9 cellular contexts compared by ENCODE assay signal in the genomic region with DNA sequence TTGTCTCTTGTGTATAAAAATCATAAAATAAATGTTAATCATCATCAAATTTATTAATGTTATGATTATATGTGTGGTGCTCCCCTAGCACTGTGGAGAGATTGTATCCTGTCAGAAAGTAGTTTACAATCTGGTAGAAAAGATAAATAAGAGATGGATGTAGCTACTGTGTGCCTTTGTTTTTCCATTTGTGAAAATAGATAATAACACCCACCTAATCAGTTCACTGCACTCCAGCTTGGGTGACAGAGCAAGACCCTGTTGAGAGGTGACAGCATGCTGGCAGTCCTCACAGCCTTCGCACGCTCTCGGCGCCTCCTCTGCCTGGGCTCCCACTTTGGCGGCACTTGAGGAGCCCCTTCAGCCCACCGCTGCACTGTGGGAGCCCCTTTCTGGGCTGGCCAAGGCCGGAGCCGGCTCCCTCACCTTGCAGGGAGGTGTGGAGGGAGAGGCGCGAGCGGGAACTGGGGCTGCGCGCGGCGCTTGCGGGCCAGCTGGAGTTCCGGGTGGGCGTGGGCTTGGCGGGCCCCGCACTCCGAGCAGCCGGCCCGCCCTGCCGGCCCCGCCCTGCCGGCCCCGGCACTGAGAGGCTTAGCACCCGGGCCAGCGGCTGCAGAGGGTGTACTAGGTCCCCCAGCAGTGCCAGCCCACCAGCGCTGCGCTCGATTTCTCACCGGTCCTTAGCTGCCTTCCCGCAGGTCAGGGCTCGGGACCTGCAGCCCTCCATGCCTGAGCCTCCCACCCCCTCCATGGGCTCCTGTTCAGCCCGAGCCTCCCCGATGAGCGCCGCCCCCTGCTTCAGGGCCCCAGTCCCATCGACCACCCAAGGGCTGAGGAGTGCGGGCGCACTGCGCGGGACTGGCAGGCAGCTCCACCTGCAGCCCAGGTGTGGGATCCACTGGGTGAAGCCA. TPM values are rescaled to one million over a fixed set of nuclear protein-coding genes. Genes with fewer than 3 reads are reported as not detected.
DNase-seq lines count a peak whose midpoint lies in the region; ATAC-seq, FAIRE-seq and TF ChIP-seq lines count a peak whose summit lies in the region.
"Not testable (repeated sequence)": the region's sequence is repeated elsewhere in the genome, so short reads cannot be mapped to it uniquely, and the experiment has no call there.
"Had no signal": no experiment of that assay in that cellular context is flagged by ENCODE, and none has a peak within 500 bp of the region (broad histone marks: within the 10 kb centered on the region; RNA-seq: fewer than 3 reads in every experiment).

No MANE protein-coding gene starts in this region.

- H3K9ac ChIP-seq in K562 (ENCODE audit: insufficient read depth in 1 of 2, low read depth in 2 of 2, low read length in 2 of 2): peak overlapping the region in 1 of 2 experiments; percentile 61; a peak in 1 of 4 replicates
- H3K9ac ChIP-seq in kidney (ENCODE audit: low read length in 2 of 2): not testable (repeated sequence)

- ATAC-seq in K562: peak; percentile 94
- ATAC-seq in Right ventricle myocardium inferior: not testable (repeated sequence)
- ATAC-seq in stimulated activated naive CD8-positive, alpha-beta T cell treated with anti-CD3 and anti-CD28 coated beads, Interleukin-15, amount 100 ng/mL, for 72 hours: peak; percentile 45

- not testable (repeated sequence) for H3K4me1 ChIP-seq in K562 (replicated peaks in 1 of 2; ENCODE audit: control insufficient read depth in 2 of 2, insufficient read depth in 2 of 2, low read length in 2 of 2); kidney (ENCODE audit: control insufficient read depth in 1 of 2, insufficient read depth in 1 of 2, low read depth in 1 of 2, low read length in 2 of 2); spleen; testis

- not testable (repeated sequence) for H3K9me3 ChIP-seq in K562 (replicated peaks; ENCODE audit: control insufficient read depth, insufficient read depth, low read depth, low read length); kidney (ENCODE audit: control insufficient read depth in 1 of 2, low read length in 2 of 2); testis
- H3K9me3 ChIP-seq in spleen: peaks cover 0 to 18% (median 7%) of the 10 kb centered on the region in 8 donors

- H3K4me3 ChIP-seq in K562 (peak overlapping the region; percentile 25), testis (peak overlapping the region; percentile 20 to 48)
- not testable (repeated sequence) for H3K4me3 ChIP-seq in kidney (ENCODE audit: low read length in 2 of 2); spleen

- H3K4me1 Mint-ChIP-seq in chondrocyte (ENCODE audit: low read depth); stimulated activated naive CD8-positive, alpha-beta T cell treated with anti-CD3 and anti-CD28 coated beads, Interleukin-15, amount 100 ng/mL, for 72 hours: not testable (repeated sequence)

- H3K27me3 ChIP-seq in K562 (ENCODE audit: control insufficient read depth in 2 of 2, insufficient read depth in 2 of 2, low read length in 2 of 2); spleen (replicated peaks in 1 of 7); testis: not testable (repeated sequence)

- H3K27me3 Mint-ChIP-seq in chondrocyte (ENCODE audit: low read depth): peaks cover 12% of the 10 kb centered on the region
- H3K27me3 Mint-ChIP-seq in stimulated activated naive CD8-positive, alpha-beta T cell treated with anti-CD3 and anti-CD28 coated beads, Interleukin-15, amount 100 ng/mL, for 72 hours: peaks cover 21% of the 10 kb centered on the region

- peak overlapping the region; percentile 40 for H2AFZ ChIP-seq in K562 (ENCODE audit: low read depth, low read length)

- H3K79me2 ChIP-seq in K562 (ENCODE audit: control insufficient read depth, insufficient read depth, low read length): not testable (repeated sequence)

- not testable (repeated sequence) for H3K27ac ChIP-seq in K562 (ENCODE audit: extremely low read depth, low read depth, low read length); kidney (ENCODE audit: low read depth in 2 of 2, low read length in 2 of 2); spleen; testis

- not testable (repeated sequence) for H3K4me3 Mint-ChIP-seq in chondrocyte (ENCODE audit: unreplicated experiment); stimulated activated naive CD8-positive, alpha-beta T cell treated with anti-CD3 and anti-CD28 coated beads, Interleukin-15, amount 100 ng/mL, for 72 hours

- CTCF ChIA-PET in K562 (lab: Yijun Ruan, JAX; ENCODE audit: low intra/inter-chr PET ratio): not testable (repeated sequence)

- TF ChIP-seq RAD21 in K562 (CRISPR knock-in tag; conservative IDR thresholded peaks at IDR 0.05 in 1 of 2, IDR thresholded peaks at IDR 0.05 in 1 of 2): not testable (repeated sequence)

- H3K36me3 ChIP-seq in K562 (ENCODE audit: control insufficient read depth, insufficient read depth, low read length); kidney (ENCODE audit: control insufficient read depth in 1 of 2, insufficient read depth in 2 of 2, low read length in 2 of 2); spleen; testis (ENCODE audit: low read depth, missing control alignments): not testable (repeated sequence)

- not testable (repeated sequence) for TF ChIP-seq POLR2A in K562 (conservative IDR thresholded peaks at IDR 0.05); spleen (IDR thresholded peaks at IDR 0.05); testis (IDR thresholded peaks at IDR 0.05)

- TF ChIP-seq CTCF in K562 (IDR thresholded peaks at IDR 0.05 in 2 of 3, conservative IDR thresholded peaks at IDR 0.05 in 1 of 3; ENCODE audit: insufficient read depth in 2 of 3, low read depth in 1 of 3, low read length in 3 of 3); chondrocyte (IDR thresholded peaks at IDR 0.05); kidney (IDR thresholded peaks at IDR 0.05; ENCODE audit: borderline replicate concordance, extremely low read depth, insufficient read depth); spleen (IDR thresholded peaks at IDR 0.05 in 8 of 11, conservative IDR thresholded peaks at IDR 0.05 in 3 of 11); testis (IDR thresholded peaks at IDR 0.05): not testable (repeated sequence)

- in situ Hi-C loops in K562 (cut with MboI): not testable (repeated sequence)

- H3K9me1 ChIP-seq in K562 (ENCODE audit: control insufficient read depth, insufficient read depth, low read length): not testable (repeated sequence)

- H3K36me3 Mint-ChIP-seq in chondrocyte (ENCODE audit: low read depth): not testable (repeated sequence)

- FAIRE-seq in K562 (lab: Jason Lieb, UNC); kidney (lab: Jason Lieb, UNC): not testable (repeated sequence)

- not testable (repeated sequence) for TF ChIP-seq EP300 in K562 (IDR thresholded peaks at IDR 0.05; ENCODE audit: low read length)

- not testable (repeated sequence) for H4K20me1 ChIP-seq in K562 (replicated peaks; ENCODE audit: control insufficient read depth, insufficient read depth, low read length)

- peak overlapping the region; percentile 45 for H3K4me2 ChIP-seq in K562 (ENCODE audit: insufficient read depth, low read length)

- POLR2A ChIA-PET in K562 (lab: Yijun Ruan, JAX): interaction anchor here (0.5 to 1.2 kb wide), 4 partner anchors 14 to 874 kb away, joined by 3 read pairs; no protein-coding TSS in a partner anchor

- DNase-seq in ELF-1 (ENCODE audit: low read depth, low spot score) (peak; percentile 6), K562 (ENCODE audit: extremely low read depth in 1 of 4, low spot score in 3 of 4) (peak in 1 of 4 experiments; percentile 42), chondrocyte (ENCODE audit: low spot score) (peak; percentile 73), Right ventricle myocardium inferior (ENCODE audit: missing footprints) (peak; percentile 39), kidney (peak; percentile 57), spleen (peak; percentile 69)
- not testable (repeated sequence) for DNase-seq in stimulated activated naive CD8-positive, alpha-beta T cell treated with anti-CD3 and anti-CD28 coated beads, Interleukin-15, amount 100 ng/mL, for 72 hours; testis

- 14% methylated on average over 21 of the region's 44 CpGs for WGBS in K562 (ENCODE audit: insufficient coverage, low coverage, missing lambda C conversion rate)
- WGBS in spleen, 5 donors: 95 to 98% (median 97%) methylated on average over 18 to 44 of the region's 44 CpGs
- WGBS in testis, 2 donors: 84 to 88% methylated on average over 9 to 44 of the region's 44 CpGs

- intact Hi-C loops in K562 (cut with micrococcal nuclease): loop anchor here (10.0 kb wide), 1 partner anchor 100 kb away; a partner anchor contains a TSS
- intact Hi-C loops in Right ventricle myocardium inferior (cut with DNase I); kidney (cut with DNase I); spleen (cut with DNase I; ENCODE audit: low total_unique reads); testis (cut with DNase I; ENCODE audit: low total_unique reads): not testable (repeated sequence)

- not testable (repeated sequence) for H3K27ac Mint-ChIP-seq in chondrocyte (ENCODE audit: unreplicated experiment); stimulated activated naive CD8-positive, alpha-beta T cell treated with anti-CD3 and anti-CD28 coated beads, Interleukin-15, amount 100 ng/mL, for 72 hours

- not testable (repeated sequence) for BruUV-seq in K562 (replicated peaks; lab: Mats Ljungman, UMichigan)

- peaks cover 17% of the 10 kb centered on the region for H3K9me3 Mint-ChIP-seq in chondrocyte (ENCODE audit: low read depth)
- H3K9me3 Mint-ChIP-seq in stimulated activated naive CD8-positive, alpha-beta T cell treated with anti-CD3 and anti-CD28 coated beads, Interleukin-15, amount 100 ng/mL, for 72 hours: not testable (repeated sequence)

RNA-seq across cellular contexts. Expression of a gene that starts 11.9 kb away (rescaled TPM):
- 14.0 and 15.6 TPM in 2 replicates for total RNA-seq in K562 (2011; cell fraction: chromatin; rRNA removed; ENCODE audit: low replicate concordance)
- total RNA-seq in K562 (2011; cell fraction: nucleolus; rRNA removed): 16.4 and 21.0 TPM in 2 replicates
- 15.0 and 16.9 TPM in 2 replicates for total RNA-seq in K562 (2011; cell fraction: nucleoplasm; rRNA removed)
- total RNA-seq in K562 (2014; rRNA removed) (31.6 and 36.4 TPM in 2 replicates), K562 (2014; rRNA removed; fragmentation: Illumina TruSeq; extraction: Trizol) (24.8 and 27.2 TPM in 2 replicates), K562 (2015; rRNA removed; fragmentation: Illumina TruSeq; extraction: Trizol) (28.5 and 29.4 TPM in 2 replicates), K562 (2021) (35.6 and 36.9 TPM in 2 replicates), chondrocyte (13.0 to 18.8 TPM (median 13.2 TPM) in 3 replicates), Right ventricle myocardium inferior (4.5 TPM), kidney (19.3 TPM), spleen (10 to 100 TPM; 11.6 to 18.9 (median 13.9) TPM), testis (10 to 100 TPM; 22.1 to 26.0 TPM)
- polyA plus RNA-seq in K562 (2011; rRNA removed) (14.5 and 24.3 TPM in 2 replicates), K562 (2014; fragmentation: Illumina TruSeq; extraction: Trizol) (32.6 and 33.4 TPM in 2 replicates), K562 (2014; fragmentation: Nextera tagmentation; extraction: Ambion mirVana) (1 to 10 TPM; 6.1 to 7.0 TPM), K562 (2014; rRNA removed) (28.4 and 30.3 TPM in 2 replicates), kidney (ENCODE audit: insufficient read depth, low read depth, low replicate concordance) (16.9 TPM), spleen (10 to 100 TPM; 10.2 to 17.5 (median 14.1) TPM), testis (ENCODE audit: insufficient read depth, low read depth, low replicate concordance) (16.2 TPM)
- polyA plus RNA-seq in K562 (2011; cell fraction: cytosol; rRNA removed): 10.4 and 25.4 TPM in 2 replicates
- polyA plus RNA-seq in K562 (2011; cell fraction: nucleus; rRNA removed): 6.6 and 10.2 TPM in 2 replicates
- 21.2 and 32.4 TPM in 2 replicates for polyA plus RNA-seq in K562 (2012)
- 19.9 and 22.6 TPM in 2 replicates for polyA minus RNA-seq in K562 (2011; rRNA and poly(A)+ RNA removed)
- 10.2 and 17.1 TPM in 2 replicates for polyA minus RNA-seq in K562 (2011; cell fraction: cytosol; rRNA and poly(A)+ RNA removed)
- 19.1 and 23.5 TPM in 2 replicates for polyA minus RNA-seq in K562 (2011; cell fraction: nucleus; rRNA and poly(A)+ RNA removed)
- polyA plus RNA-seq: A549 had no signal
